11 cellular contexts compared by ENCODE assay signal in the genomic region with DNA sequence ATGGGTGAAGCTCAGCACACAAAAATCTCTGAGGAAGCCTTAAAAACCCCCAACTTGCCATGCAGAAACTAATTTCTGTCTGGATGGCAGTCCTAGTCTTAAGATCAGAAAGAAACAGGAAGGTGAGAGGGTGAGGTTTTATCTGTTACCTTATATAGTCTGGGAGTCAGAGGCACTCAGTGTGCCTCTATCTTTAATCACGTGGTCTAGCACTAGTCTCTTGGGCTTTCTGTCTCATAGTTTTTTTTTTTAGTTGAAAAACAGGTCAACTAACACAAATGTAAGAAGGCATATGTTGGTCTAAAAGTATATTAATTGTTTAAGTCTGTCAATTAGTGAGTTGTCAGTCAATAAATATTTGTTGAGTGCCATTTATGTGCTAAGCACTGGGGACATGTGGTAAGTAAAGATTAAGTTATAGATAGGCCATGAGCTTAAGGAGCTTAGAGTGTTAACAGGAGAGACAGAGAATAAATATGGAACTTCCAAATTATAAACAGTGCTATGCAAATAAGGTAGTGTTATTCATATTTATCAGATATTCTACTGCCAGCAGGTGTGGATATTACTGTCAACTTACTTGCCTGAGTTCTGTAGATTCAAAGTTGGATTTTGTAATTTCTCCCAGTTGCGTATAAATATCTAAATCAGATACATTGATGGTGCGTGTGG. TPM values are rescaled to one million over a fixed set of nuclear protein-coding genes. Genes with fewer than 3 reads are reported as not detected.
DNase-seq lines count a peak whose midpoint lies in the region; ATAC-seq and TF ChIP-seq lines count a peak whose summit lies in the region.
"Had no signal": no experiment of that assay in that cellular context is flagged by ENCODE, and none has a peak within 500 bp of the region (broad histone marks: within the 10 kb centered on the region; RNA-seq: fewer than 3 reads in every experiment).

No MANE protein-coding gene starts in this region.

- H3K27ac Mint-ChIP-seq in effector memory CD8-positive, alpha-beta T cell, result peak overlapping the region; percentile 81 to 91
- H3K27ac Mint-ChIP-seq in progenitor cell of endocrine pancreas, result no peak overlapping the region

- ATAC-seq in GM18505 (IDR thresholded peaks at IDR 0.05; ENCODE audit: unreplicated experiment) (peak; percentile 73), GM21526 (IDR thresholded peaks at IDR 0.05; ENCODE audit: low FRiP score, unreplicated experiment) (peak; percentile 71), HG03460 (IDR thresholded peaks at IDR 0.05; ENCODE audit: unreplicated experiment) (peak; percentile 82)
- peak; percentile 83 for ATAC-seq in effector memory CD8-positive, alpha-beta T cell (replicated peaks)

- peak overlapping the region; percentile 25 to 32 for H3K4me3 Mint-ChIP-seq in effector memory CD8-positive, alpha-beta T cell
- no peak overlapping the region for H3K4me3 Mint-ChIP-seq in progenitor cell of endocrine pancreas (ENCODE audit: low read depth)

- no peak overlapping the region for H3K4me3 ChIP-seq in MG63
- H3K4me3 ChIP-seq: right atrium auricular region had no signal

- DNase-seq in effector memory CD8-positive, alpha-beta T cell, result no peak
- no peak for DNase-seq in NCI-H2196 (lab: John Stamatoyannopoulos, UW; ENCODE audit: unreplicated experiment)
- no peak for DNase-seq in MG63
- no peak for DNase-seq in NCI-H146 (lab: John Stamatoyannopoulos, UW)
- DNase-seq in progenitor cell of endocrine pancreas (ENCODE audit: low spot score, unreplicated experiment), result no peak
- DNase-seq: NCI-H774 had no signal

- no peak for TF ChIP-seq CTCF in progenitor cell of endocrine pancreas (IDR thresholded peaks at IDR 0.05; ENCODE audit: unreplicated experiment)

- H3K4me1 Mint-ChIP-seq in effector memory CD8-positive, alpha-beta T cell (ENCODE audit: low read depth in 2 of 2), result peaks cover 8 to 22% of the 10 kb centered on the region in 2 donors
- no peaks in the 10 kb centered on the region for H3K4me1 Mint-ChIP-seq in progenitor cell of endocrine pancreas (ENCODE audit: low read depth)

- H3K27me3 ChIP-seq in MG63, result no peaks in the 10 kb centered on the region
- H3K27me3 ChIP-seq: right atrium auricular region had no signal

- no peaks in the 10 kb centered on the region for H3K9me3 Mint-ChIP-seq in effector memory CD8-positive, alpha-beta T cell
- H3K9me3 Mint-ChIP-seq in progenitor cell of endocrine pancreas (ENCODE audit: low read depth), result peaks cover 24% of the 10 kb centered on the region

- peaks cover 3% of the 10 kb centered on the region for H3K36me3 Mint-ChIP-seq in effector memory CD8-positive, alpha-beta T cell (ENCODE audit: insufficient read depth)
- no peaks in the 10 kb centered on the region for H3K36me3 Mint-ChIP-seq in progenitor cell of endocrine pancreas (ENCODE audit: insufficient read depth)

- H3K27me3 Mint-ChIP-seq in effector memory CD8-positive, alpha-beta T cell, result no peaks in the 10 kb centered on the region
- H3K27me3 Mint-ChIP-seq in progenitor cell of endocrine pancreas, result no peaks in the 10 kb centered on the region

- peak; percentile 9 for TF ChIP-seq POLR2A in GM18505 (IDR thresholded peaks at IDR 0.05; ENCODE audit: borderline replicate concordance, extremely low read depth, insufficient read depth, insufficient read length)

- H3K36me3 ChIP-seq in MG63, result no peaks in the 10 kb centered on the region
- H3K36me3 ChIP-seq: right atrium auricular region had no signal

- H3K9me3 ChIP-seq in MG63, result no peaks in the 10 kb centered on the region
- H3K9me3 ChIP-seq: right atrium auricular region had no signal

RNA-seq across cellular contexts. Expression of a gene that starts 6.9 kb away (rescaled TPM):
- 0.20 TPM in 1 of 2 replicates, not detected in the other for total RNA-seq in MG63 (2014; rRNA removed; shearing (Covaris generic); ENCODE audit: low replicate concordance)
- total RNA-seq in progenitor cell of endocrine pancreas, result 0.27 and 0.41 TPM in 2 replicates
- total RNA-seq: glomerular endothelial cell had no signal
